Comparison of ENCODE assay signal across 3 cellular contexts in genomic region chr12:100430251-100430650, GRCh38. TPM values are rescaled to one million over a fixed set of nuclear protein-coding genes. Genes with fewer than 3 reads are reported as not detected.
"Had no signal": no experiment of that assay in that cellular context is flagged by ENCODE, and none has a peak within 500 bp of the region (broad histone marks: within the 10 kb centered on the region; RNA-seq: fewer than 3 reads in every experiment).

No MANE protein-coding gene starts in this region.

RNA-seq across cellular contexts. Expression of gene NR1H4, which starts 43.4 kb away (rescaled TPM):
- total RNA-seq: LHCN-M2, MCF 10A, NCI-H460 had no signal
